10 cellular contexts compared by ENCODE assay signal in genomic region chr13:45615501-45616101, GRCh38. TPM values are rescaled to one million over a fixed set of nuclear protein-coding genes. Genes with fewer than 3 reads are reported as not detected.
DNase-seq lines count a peak whose midpoint lies in the region; ATAC-seq, FAIRE-seq and TF ChIP-seq lines count a peak whose summit lies in the region.
"Had no signal": no experiment of that assay in that cellular context is flagged by ENCODE, and none has a peak within 500 bp of the region (broad histone marks: within the 10 kb centered on the region; RNA-seq: fewer than 3 reads in every experiment).

Gene ERICH6B, minus strand, starts transcription at chr13:45615739. Its CDS starts 18,734 bp downstream, at chr13:45597005.

- H3K27me3 ChIP-seq in right atrium auricular region (no peaks in the 10 kb centered on the region), keratinocyte (ENCODE audit: control insufficient read depth, extremely low read depth, insufficient read depth, low read length) (peaks cover 39% of the 10 kb centered on the region), thyroid gland (no peaks in the 10 kb centered on the region)

- ATAC-seq in Right ventricle myocardium superior (ENCODE audit: poor library complexity) (peak; percentile 76), HG02884 (IDR thresholded peaks at IDR 0.05; ENCODE audit: unreplicated experiment) (no peak), HG03378 (IDR thresholded peaks at IDR 0.05; ENCODE audit: unreplicated experiment) (no peak)

- TF ChIP-seq CTCF in right atrium auricular region (IDR thresholded peaks at IDR 0.05) (no peak), astrocyte of the cerebellum (IDR thresholded peaks at IDR 0.05; ENCODE audit: low read depth, low read length, missing control alignments) (no peak), keratinocyte (optimal IDR thresholded peaks at IDR 0.05 in 1 of 3, IDR thresholded peaks at IDR 0.05 in 1 of 3, conservative IDR thresholded peaks at IDR 0.05 in 1 of 3; ENCODE audit: extremely low read depth in 1 of 3, insufficient read depth in 2 of 3, low read length in 3 of 3) (no peak), thyroid gland (IDR thresholded peaks at IDR 0.05) (no peak)

- no peak within 1 kb of the TSS for H3K27ac ChIP-seq in right atrium auricular region
- H3K27ac ChIP-seq in keratinocyte (ENCODE audit: control insufficient read depth, insufficient read depth, low read length): no peak within 1 kb of the TSS
- H3K27ac ChIP-seq in thyroid gland: no peak within 1 kb of the TSS
- H3K27ac ChIP-seq: SJSA1 had no signal

- H2AFZ ChIP-seq in keratinocyte (ENCODE audit: control insufficient read depth, low read length): no peak within 1 kb of the TSS

- no peak for TF ChIP-seq POLR2A in thyroid gland (IDR thresholded peaks at IDR 0.05)

- H4K20me1 ChIP-seq in keratinocyte (ENCODE audit: control insufficient read depth, extremely low read depth, insufficient read depth, low read length): no peaks in the 10 kb centered on the region

- H3K79me2 ChIP-seq in keratinocyte (ENCODE audit: control insufficient read depth, insufficient read depth, low read length): no peaks in the 10 kb centered on the region

- dilution Hi-C loops in keratinocyte (cut with MboI; ENCODE audit: extremely low pct_ligation_motif_present, low sequenced_read_pairs): no loop called here

- in situ Hi-C loops in astrocyte of the cerebellum (cut with HindIII; ENCODE audit: low sequenced_read_pairs): no loop called here

- peak; percentile 48 for DNase-seq in Right ventricle myocardium superior
- DNase-seq in right atrium auricular region (ENCODE audit: low spot score): no peak
- no peak for DNase-seq in astrocyte of the cerebellum (ENCODE audit: low read depth)
- DNase-seq in keratinocyte (ENCODE audit: low read depth, low spot score): no peak
- DNase-seq in thyroid gland: peak; percentile 5 to 23
- DNase-seq in HPDE6-E6E7 (ENCODE audit: extremely low spot score): no peak

- WGBS in thyroid gland, 2 donors: 5 to 8% methylated on average over 27 of the region's 27 CpGs

- H3K4me3 ChIP-seq in right atrium auricular region (peak within 1 kb of the TSS in 1 of 2 donors; percentile 26), astrocyte of the cerebellum (ENCODE audit: low read depth, low read length) (peak within 1 kb of the TSS; percentile 2), keratinocyte (ENCODE audit: control insufficient read depth in 2 of 3, extremely low read depth in 1 of 3, insufficient read depth in 2 of 3, low read depth in 1 of 3, low read length in 3 of 3) (no peak within 1 kb of the TSS), thyroid gland (replicated peaks in 1 of 3) (no peak within 1 kb of the TSS)
- H3K4me3 ChIP-seq: SJSA1 had no signal

- H3K9me1 ChIP-seq in keratinocyte (ENCODE audit: control insufficient read depth, extremely low read depth, insufficient read depth, low read length): no peaks in the 10 kb centered on the region

- peaks cover 0 to 6% of the 10 kb centered on the region in 2 donors for H3K9me3 ChIP-seq in right atrium auricular region
- H3K9me3 ChIP-seq in keratinocyte (ENCODE audit: control insufficient read depth, low read depth, low read length): no peaks in the 10 kb centered on the region
- no peaks in the 10 kb centered on the region for H3K9me3 ChIP-seq in thyroid gland
- H3K9me3 ChIP-seq: SJSA1 had no signal

- peak within 1 kb of the TSS; percentile 10 for H3K4me2 ChIP-seq in keratinocyte (ENCODE audit: control insufficient read depth, extremely low read depth, insufficient read depth, low read depth, low read length)

- H3K9ac ChIP-seq in keratinocyte (ENCODE audit: control insufficient read depth, extremely low read depth, insufficient read depth, low read length): no peak within 1 kb of the TSS

- intact Hi-C loops in Right ventricle myocardium superior (cut with DNase I): no loop called here
- intact Hi-C loops in thyroid gland (cut with DNase I): no loop called here

- peaks cover 0 to 9% of the 10 kb centered on the region in 2 donors for H3K4me1 ChIP-seq in right atrium auricular region
- H3K4me1 ChIP-seq in keratinocyte (ENCODE audit: control insufficient read depth, extremely low read depth, insufficient read depth, low read length): no peaks in the 10 kb centered on the region
- H3K4me1 ChIP-seq in thyroid gland: no peaks in the 10 kb centered on the region
- H3K4me1 ChIP-seq: SJSA1 had no signal

- H3K36me3 ChIP-seq in right atrium auricular region (no peaks in the 10 kb centered on the region), keratinocyte (ENCODE audit: control insufficient read depth in 2 of 2, extremely low read depth in 1 of 2, insufficient read depth in 2 of 2, low read length in 2 of 2) (no peaks in the 10 kb centered on the region), thyroid gland (no peaks in the 10 kb centered on the region)
- H3K36me3 ChIP-seq: SJSA1 had no signal

- no peak for FAIRE-seq in keratinocyte (lab: Jason Lieb, UNC)

RNA-seq across cellular contexts. Expression of gene ERICH6B, which starts in this region (rescaled TPM):
- total RNA-seq in Right ventricle myocardium superior (not detected), right atrium auricular region (not detected), thyroid gland (not detected)
- polyA plus RNA-seq in keratinocyte: not detected in 3 replicates
- polyA plus RNA-seq in keratinocyte (2011; ENCODE audit: low read depth): not detected
- not detected in 2 replicates for polyA plus RNA-seq in keratinocyte (2011; cell fraction: cytosol; rRNA removed)
- polyA plus RNA-seq in keratinocyte (2011; cell fraction: nucleus; rRNA removed): not detected in 2 replicates
- 0.78 TPM in 1 of 2 replicates, not detected in the other for polyA plus RNA-seq in keratinocyte (2012; ENCODE audit: low replicate concordance)
- polyA minus RNA-seq in keratinocyte: not detected in 3 replicates
- not detected for polyA minus RNA-seq in keratinocyte (2011; cell fraction: cytosol; rRNA and poly(A)+ RNA removed)
- polyA minus RNA-seq in keratinocyte (2011; cell fraction: nucleus; rRNA and poly(A)+ RNA removed): not detected in 2 replicates
- total RNA-seq: CD4-positive, alpha-beta memory T cell; SJSA1 had no signal

Comparison
In these comparisons a context has a peak if more than half of its experiments do, and no peak if none do; other contexts are left out.
1. Peak in DNase-seq and ATAC-seq in Right ventricle myocardium superior; RNA of the gene not detected or under 1 TPM.
2. Peak in DNase-seq in thyroid gland; RNA of the gene not detected or under 1 TPM.